ENCODE assay signal across 9 cellular contexts in the genomic region with DNA sequence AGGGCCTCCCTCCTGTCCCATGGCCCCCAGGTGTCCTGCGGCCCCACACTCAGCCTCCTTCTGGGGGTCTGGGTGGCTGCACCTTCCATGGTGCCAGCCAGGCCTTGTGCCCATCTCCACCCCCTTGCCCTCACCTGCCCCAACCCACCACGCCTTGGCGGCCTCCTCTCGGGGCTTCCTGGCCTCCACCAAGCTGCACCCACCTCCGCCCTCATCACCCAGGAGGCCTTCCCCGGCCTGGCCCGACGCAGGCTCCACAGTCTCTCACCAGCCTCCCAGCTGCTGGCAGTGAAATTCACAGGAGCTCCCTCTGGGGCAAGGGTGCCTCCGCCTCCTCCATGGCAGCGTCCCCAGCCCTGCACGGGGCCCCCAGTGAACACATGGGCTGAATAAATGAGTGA. TPM values are rescaled to one million over a fixed set of nuclear protein-coding genes. Genes with fewer than 3 reads are reported as not detected.
DNase-seq lines count a peak whose midpoint lies in the region; ATAC-seq and TF ChIP-seq lines count a peak whose summit lies in the region.
"Had no signal": no experiment of that assay in that cellular context is flagged by ENCODE, and none has a peak within 500 bp of the region (broad histone marks: within the 10 kb centered on the region; RNA-seq: fewer than 3 reads in every experiment).

No MANE protein-coding gene starts in this region.

- H2AFZ ChIP-seq in GM23248: no peak overlapping the region

- no peak for TF ChIP-seq CTCF in activated CD8-positive, alpha-beta T cell treated with anti-CD3 and anti-CD28 coated beads for 36 hours (IDR thresholded peaks at IDR 0.05)
- TF ChIP-seq CTCF in right atrium auricular region (IDR thresholded peaks at IDR 0.05): no peak

- in situ Hi-C loops in GM23248 (cut with MboI): no loop called here

- no peak overlapping the region for H3K27ac Mint-ChIP-seq in activated CD8-positive, alpha-beta T cell treated with anti-CD3 and anti-CD28 coated beads for 36 hours

- no peaks in the 10 kb centered on the region for H3K27me3 Mint-ChIP-seq in activated CD8-positive, alpha-beta T cell treated with anti-CD3 and anti-CD28 coated beads for 36 hours

- H3K36me3 ChIP-seq in GM23248 (ENCODE audit: low read depth) (no peaks in the 10 kb centered on the region), right atrium auricular region (no peaks in the 10 kb centered on the region), skeletal muscle satellite cell (ENCODE audit: insufficient read depth, low read length) (no peaks in the 10 kb centered on the region)

- H3K79me2 ChIP-seq in GM23248 (ENCODE audit: insufficient read depth): peaks cover 45% of the 10 kb centered on the region

- peaks cover 5% of the 10 kb centered on the region for H3K9me3 Mint-ChIP-seq in activated CD8-positive, alpha-beta T cell treated with anti-CD3 and anti-CD28 coated beads for 36 hours

- H3K4me3 ChIP-seq in GM23248: peak overlapping the region; percentile 36
- H3K4me3 ChIP-seq in right atrium auricular region: peak overlapping the region; percentile 4 to 65
- peak overlapping the region; percentile 53 for H3K4me3 ChIP-seq in skeletal muscle satellite cell (ENCODE audit: low read length)

- no peaks in the 10 kb centered on the region for H4K20me1 ChIP-seq in GM23248 (ENCODE audit: insufficient read depth)

- H3K4me1 ChIP-seq in GM23248 (ENCODE audit: insufficient read depth) (peaks cover 36% of the 10 kb centered on the region), right atrium auricular region (peaks cover 0 to 44% of the 10 kb centered on the region in 2 donors), skeletal muscle satellite cell (ENCODE audit: control insufficient read depth, insufficient read depth, low read length) (peaks cover 62% of the 10 kb centered on the region)

- CTCF ChIA-PET in activated CD8-positive, alpha-beta T cell treated with anti-CD3 and anti-CD28 coated beads for 36 hours (lab: Charles Lee): interaction anchor here (0.7 to 3.6 kb wide), 21 partner anchors 7 to 324 kb away, joined by 3 to 37 read pairs (median 5); no protein-coding TSS in a partner anchor

- H3K27me3 ChIP-seq in GM23248 (replicated peaks; ENCODE audit: insufficient read depth): no peaks in the 10 kb centered on the region
- no peaks in the 10 kb centered on the region for H3K27me3 ChIP-seq in right atrium auricular region
- H3K27me3 ChIP-seq in skeletal muscle satellite cell (ENCODE audit: control insufficient read depth, insufficient read depth, low read length): no peaks in the 10 kb centered on the region

- ATAC-seq in activated CD8-positive, alpha-beta T cell treated with anti-CD3 and anti-CD28 coated beads for 36 hours: no peak

- WGBS in GM23248 (ENCODE audit: low coverage in 1 of 2, low lambda C conversion rate in 2 of 2, missing lambda C conversion rate in 2 of 2), 2 experiments: 37 to 46% methylated on average over 10 to 11 of the region's 11 CpGs

- H3K4me2 ChIP-seq in GM23248 (ENCODE audit: unreplicated experiment): peak overlapping the region; percentile 60
- peak overlapping the region; percentile 99 for H3K4me2 ChIP-seq in skeletal muscle satellite cell (ENCODE audit: low read length)

- peak overlapping the region; percentile 98 for H3K27ac ChIP-seq in GM23248
- H3K27ac ChIP-seq in right atrium auricular region: peak overlapping the region; percentile 92 to 97

- no peaks in the 10 kb centered on the region for H3K9me3 ChIP-seq in GM23248 (ENCODE audit: low read depth)
- H3K9me3 ChIP-seq in right atrium auricular region: peaks cover 0 to 7% of the 10 kb centered on the region in 2 donors
- H3K9me3 ChIP-seq in skeletal muscle satellite cell (replicated peaks; ENCODE audit: low read length): peaks cover 4% of the 10 kb centered on the region

- intact Hi-C loops in activated CD8-positive, alpha-beta T cell treated with anti-CD3 and anti-CD28 coated beads for 36 hours (cut with micrococcal nuclease): loop anchor here (5.0 kb wide), 1 partner anchor 104 kb away; no protein-coding TSS in a partner anchor

- H3F3A ChIP-seq in GM23248 (ENCODE audit: insufficient read depth): peaks cover 29% of the 10 kb centered on the region

- no peaks in the 10 kb centered on the region for H3K36me3 Mint-ChIP-seq in activated CD8-positive, alpha-beta T cell treated with anti-CD3 and anti-CD28 coated beads for 36 hours (ENCODE audit: low read depth)

- H3K9ac ChIP-seq in GM23248 (peak overlapping the region; percentile 96), skeletal muscle satellite cell (ENCODE audit: low read depth, low read length) (peak overlapping the region; percentile 82)

- peaks cover 4% of the 10 kb centered on the region for H3K4me1 Mint-ChIP-seq in activated CD8-positive, alpha-beta T cell treated with anti-CD3 and anti-CD28 coated beads for 36 hours (ENCODE audit: low read depth)

- H3K9me2 ChIP-seq in GM23248 (ENCODE audit: insufficient read depth): no peaks in the 10 kb centered on the region

- DNase-seq in GM23248 (no peak), right atrium auricular region (ENCODE audit: low spot score) (no peak), NCI-H1048 (lab: John Stamatoyannopoulos, UW) (no peak), NCI-H2196 (lab: John Stamatoyannopoulos, UW; ENCODE audit: unreplicated experiment) (no peak), COLO668 (lab: John Stamatoyannopoulos, UW; ENCODE audit: unreplicated experiment) (no peak), NCI-H2107 treated with DMSO at 0.1 percent for 48 hours (lab: John Stamatoyannopoulos, UW; ENCODE audit: unreplicated experiment) (no peak)
- DNase-seq in activated CD8-positive, alpha-beta T cell treated with anti-CD3 and anti-CD28 coated beads for 36 hours: no peak

- H3K4me3 Mint-ChIP-seq in activated CD8-positive, alpha-beta T cell treated with anti-CD3 and anti-CD28 coated beads for 36 hours: peak overlapping the region; percentile 76

- POLR2A ChIA-PET in activated CD8-positive, alpha-beta T cell treated with anti-CD3 and anti-CD28 coated beads for 36 hours (lab: Charles Lee): interaction anchor here (0.8 to 1.6 kb wide), 7 partner anchors 9 to 380 kb away, joined by 3 to 6 read pairs (median 3); no protein-coding TSS in a partner anchor

RNA-seq across cellular contexts. Expression of a gene that starts 35.9 kb away (rescaled TPM):
- total RNA-seq in GM23248 (2014; rRNA removed; shearing (Covaris generic)): 0.25 TPM in 1 of 2 replicates, not detected in the other
- 0.10 TPM in 1 of 2 replicates, not detected in the other for polyA plus RNA-seq in GM23248 (2016; fragmentation: Nextera tagmentation; extraction: Ambion mirVana)
- total RNA-seq in activated CD8-positive, alpha-beta T cell treated with anti-CD3 and anti-CD28 coated beads for 36 hours: not detected
- total RNA-seq in right atrium auricular region: under 1 TPM in 1 of 2 donors, not detected in 1; 0.19 TPM
- not detected in 2 replicates for total RNA-seq in skeletal muscle satellite cell (2012; rRNA removed)
- total RNA-seq: LHCN-M2 had no signal
